17 cellular contexts compared by ENCODE assay signal in the genomic region with DNA sequence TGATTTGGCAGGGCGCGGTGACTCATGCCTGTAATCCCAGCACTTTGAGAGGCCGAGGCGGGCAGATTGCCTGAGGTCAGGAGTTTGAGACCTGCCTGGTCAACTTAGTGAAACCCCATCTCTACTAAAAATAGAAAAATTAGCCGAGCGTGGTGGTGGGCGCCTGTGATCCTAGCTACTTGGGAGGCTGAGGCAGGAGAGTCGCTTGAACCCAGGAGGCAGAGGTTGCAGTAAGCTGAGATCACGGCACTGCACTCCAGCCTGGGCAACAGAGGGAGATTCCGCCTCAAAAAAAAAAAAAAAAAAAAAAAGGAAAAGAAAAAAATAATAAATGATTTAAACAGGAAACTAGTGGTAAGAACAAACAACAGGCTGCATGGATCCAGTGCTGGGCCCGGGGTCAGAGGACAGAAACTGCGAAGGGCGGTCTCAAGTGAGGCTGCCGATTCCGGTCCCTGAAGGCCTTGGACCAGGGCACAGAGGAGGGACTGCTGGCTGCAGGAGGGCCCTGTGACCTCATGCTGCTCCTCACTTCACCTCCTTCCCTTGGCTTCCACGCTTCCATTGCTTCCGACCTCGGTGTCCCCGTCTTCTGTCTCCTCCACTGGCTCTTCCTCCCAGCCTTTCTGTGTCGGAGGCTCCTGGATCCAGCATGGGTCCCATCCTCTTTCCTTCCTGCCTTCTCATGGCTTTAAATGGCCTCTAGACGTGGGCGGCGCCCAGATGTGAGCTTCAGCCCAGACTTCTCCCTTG. TPM values are rescaled to one million over a fixed set of nuclear protein-coding genes. Genes with fewer than 3 reads are reported as not detected.
DNase-seq lines count a peak whose midpoint lies in the region; ATAC-seq and TF ChIP-seq lines count a peak whose summit lies in the region.
"Had no signal": no experiment of that assay in that cellular context is flagged by ENCODE, and none has a peak within 500 bp of the region (broad histone marks: within the 10 kb centered on the region; RNA-seq: fewer than 3 reads in every experiment).

No MANE protein-coding gene starts in this region.

- ATAC-seq in IMR-90 (ENCODE audit: low read depth) (no peak), HG02973 (IDR thresholded peaks at IDR 0.05; ENCODE audit: unreplicated experiment) (no peak)
- no peak for ATAC-seq in central memory CD8-positive, alpha-beta T cell (replicated peaks; ENCODE audit: extremely low read depth, poor library complexity, severe bottlenecking)
- no peak for ATAC-seq in natural killer cell treated with Interleukin-12 subunit alpha and Interleukin-12 subunit beta and Interleukin-15 and Interleukin-18, amount 100 ng/mL, for 72 hours
- ATAC-seq: pancreas had no signal

- no peaks in the 10 kb centered on the region for H3K9me3 Mint-ChIP-seq in CD8-positive, alpha-beta memory T cell
- H3K9me3 Mint-ChIP-seq in central memory CD8-positive, alpha-beta T cell = no peaks in the 10 kb centered on the region
- H3K9me3 Mint-ChIP-seq in natural killer cell treated with Interleukin-12 subunit alpha and Interleukin-12 subunit beta and Interleukin-15 and Interleukin-18, amount 100 ng/mL, for 72 hours = no peaks in the 10 kb centered on the region

- H3K36me3 ChIP-seq in CD8-positive, alpha-beta memory T cell (ENCODE audit: insufficient read depth, low read length) = no peaks in the 10 kb centered on the region
- no peaks in the 10 kb centered on the region for H3K36me3 ChIP-seq in IMR-90 (ENCODE audit: control insufficient read depth, insufficient read depth, low read length)
- H3K36me3 ChIP-seq in adrenal gland (replicated peaks in 1 of 2) = no peaks in the 10 kb centered on the region
- H3K36me3 ChIP-seq: ascending aorta, BE2C, esophagus squamous epithelium, heart right ventricle, pancreas, thyroid gland had no signal

- H3K4me2 ChIP-seq in IMR-90 (ENCODE audit: low read depth, low read length) = no peak overlapping the region

- POLR2A ChIA-PET in CD8-positive, alpha-beta memory T cell (lab: Charles Lee) = no interaction called here
- POLR2A ChIA-PET in IMR-90 (lab: Charles Lee; ENCODE audit: unreplicated experiment) = interaction anchor here (0.6 kb wide), 1 partner anchor 434 kb away, joined by 8 read pairs; no protein-coding TSS in a partner anchor

- in situ Hi-C loops in IMR-90 (cut with MboI; ENCODE audit: low sequenced_read_pairs) = no loop called here

- WGBS in IMR-90 (ENCODE audit: extremely low coverage in 2 of 2, insufficient read length in 1 of 2), 2 experiments = 97% methylated on average over 13 of the region's 23 CpGs; no CpG with 5 or more reads in 1 of the 2 experiments
- WGBS in adrenal gland, 4 donors = 84 to 91% (median 87%) methylated on average over 22 to 23 of the region's 23 CpGs

- no peak overlapping the region for H3K9ac ChIP-seq in IMR-90 (ENCODE audit: low read depth, low read length)

- no peak overlapping the region for H3K14ac ChIP-seq in IMR-90 (replicated peaks; ENCODE audit: low read depth, low read length)

- H3K27ac ChIP-seq in CD8-positive, alpha-beta memory T cell (ENCODE audit: low read depth, low read length) = no peak overlapping the region
- H3K27ac ChIP-seq in IMR-90 (ENCODE audit: insufficient read depth, low read length) = no peak overlapping the region
- H3K27ac ChIP-seq in adrenal gland = no peak overlapping the region
- H3K27ac ChIP-seq: ascending aorta, heart right ventricle, pancreas, thyroid gland had no signal

- no peak overlapping the region for H3K18ac ChIP-seq in IMR-90 (ENCODE audit: low read depth, low read length)

- H3K4ac ChIP-seq in IMR-90 (ENCODE audit: low read depth, low read length) = no peak overlapping the region

- H2BK120ac ChIP-seq in IMR-90 (ENCODE audit: low read depth, low read length) = no peak overlapping the region

- peak overlapping the region in 3 of 8 donors; percentile 17 to 38 (median 34) for H3K27ac Mint-ChIP-seq in CD8-positive, alpha-beta memory T cell
- H3K27ac Mint-ChIP-seq in central memory CD8-positive, alpha-beta T cell (ENCODE audit: low read depth) = no peak overlapping the region
- peak overlapping the region in 1 of 2 donors; percentile 3 for H3K27ac Mint-ChIP-seq in natural killer cell treated with Interleukin-12 subunit alpha and Interleukin-12 subunit beta and Interleukin-15 and Interleukin-18, amount 100 ng/mL, for 72 hours

- no peak overlapping the region for H3K4me3 ChIP-seq in CD8-positive, alpha-beta memory T cell (ENCODE audit: low read length)
- H3K4me3 ChIP-seq in IMR-90 (ENCODE audit: insufficient read depth, low read depth, low read length) = no peak overlapping the region
- H3K4me3 ChIP-seq in adrenal gland = no peak overlapping the region
- H3K4me3 ChIP-seq: ascending aorta, pancreas, thyroid gland had no signal

- H3K9me3 ChIP-seq in CD8-positive, alpha-beta memory T cell (ENCODE audit: low read length) = no peaks in the 10 kb centered on the region
- H3K9me3 ChIP-seq in IMR-90 (ENCODE audit: control insufficient read depth, insufficient read depth, low read length) (no peaks in the 10 kb centered on the region), adrenal gland (replicated peaks in 1 of 3) (no peaks in the 10 kb centered on the region)
- H3K9me3 ChIP-seq: ascending aorta, BE2C, esophagus squamous epithelium, heart right ventricle, pancreas, thyroid gland had no signal

- H2AFZ ChIP-seq in IMR-90 (replicated peaks; ENCODE audit: low read length, poor library complexity) = no peak overlapping the region

- peaks cover 9 to 15% (median 12%) of the 10 kb centered on the region in 3 donors for H3K4me1 Mint-ChIP-seq in CD8-positive, alpha-beta memory T cell
- H3K4me1 Mint-ChIP-seq in central memory CD8-positive, alpha-beta T cell = peaks cover 6% of the 10 kb centered on the region
- H3K4me1 Mint-ChIP-seq in natural killer cell treated with Interleukin-12 subunit alpha and Interleukin-12 subunit beta and Interleukin-15 and Interleukin-18, amount 100 ng/mL, for 72 hours (ENCODE audit: low read depth in 2 of 2) = peaks cover 13 to 16% of the 10 kb centered on the region in 2 donors

- no peak for DNase-seq in CD8-positive, alpha-beta memory T cell
- DNase-seq in IMR-90 = no peak
- no peak for DNase-seq in central memory CD8-positive, alpha-beta T cell (ENCODE audit: low spot score in 2 of 2)
- no peak for DNase-seq in natural killer cell treated with Interleukin-12 subunit alpha and Interleukin-12 subunit beta and Interleukin-15 and Interleukin-18, amount 100 ng/mL, for 72 hours (ENCODE audit: low spot score)
- DNase-seq in adrenal gland = no peak
- DNase-seq in NCI-H2081 (lab: John Stamatoyannopoulos, UW) = no peak
- DNase-seq: BE2C; esophagus squamous epithelium; heart right ventricle; midbrain; NCI-H146; pancreas; RPMI8226; stimulated activated CD4-positive, alpha-beta T cell treated with anti-CD3 and anti-CD28 coated beads, Interleukin-4, amount 100 ng/mL, for 24 hours; thyroid gland had no signal

- CTCF ChIA-PET in CD8-positive, alpha-beta memory T cell (lab: Charles Lee) = interaction anchor here (1.4 kb wide), 1 partner anchor 150 kb away, joined by 3 read pairs; no protein-coding TSS in a partner anchor
- CTCF ChIA-PET in IMR-90 (lab: Yijun Ruan, JAX) = no interaction called here

- dilution Hi-C loops in IMR-90 (cut with HindIII; ENCODE audit: low sequenced_read_pairs, unreplicated experiment) = no loop called here

- peaks cover 0 to 1% (median 0%) of the 10 kb centered on the region in 3 donors for H3K36me3 Mint-ChIP-seq in CD8-positive, alpha-beta memory T cell
- peaks cover 5% of the 10 kb centered on the region for H3K36me3 Mint-ChIP-seq in central memory CD8-positive, alpha-beta T cell (ENCODE audit: insufficient read depth)
- no peaks in the 10 kb centered on the region for H3K36me3 Mint-ChIP-seq in natural killer cell treated with Interleukin-12 subunit alpha and Interleukin-12 subunit beta and Interleukin-15 and Interleukin-18, amount 100 ng/mL, for 72 hours

- intact Hi-C loops in IMR-90 (cut with micrococcal nuclease) (loop anchor here (10.0 kb wide), 1 partner anchor 95 kb away; a partner anchor contains a TSS), adrenal gland (cut with DNase I) (no loop called here)

- no peak overlapping the region for H4K5ac ChIP-seq in IMR-90 (ENCODE audit: low read depth, low read length)

- TF ChIP-seq POLR2A in IMR-90 (IDR thresholded peaks at IDR 0.05; ENCODE audit: low read depth, low read length) = no peak
- no peak for TF ChIP-seq POLR2A in adrenal gland (IDR thresholded peaks at IDR 0.05)

- no peaks in the 10 kb centered on the region for H3K27me3 ChIP-seq in CD8-positive, alpha-beta memory T cell (ENCODE audit: insufficient read depth, low read length, poor library complexity, severe bottlenecking)
- H3K27me3 ChIP-seq in IMR-90 (ENCODE audit: control insufficient read depth, insufficient read depth, low read length) (peaks cover 20% of the 10 kb centered on the region), adrenal gland (no peaks in the 10 kb centered on the region)
- H3K27me3 ChIP-seq: ascending aorta, pancreas, thyroid gland had no signal

- BruUV-seq in IMR-90 (replicated peaks; lab: Mats Ljungman, UMichigan) = no TSS peak

- H3K4me3 Mint-ChIP-seq in CD8-positive, alpha-beta memory T cell = peak overlapping the region; percentile 64 to 90 (median 80)
- peak overlapping the region; percentile 86 for H3K4me3 Mint-ChIP-seq in central memory CD8-positive, alpha-beta T cell
- H3K4me3 Mint-ChIP-seq in natural killer cell treated with Interleukin-12 subunit alpha and Interleukin-12 subunit beta and Interleukin-15 and Interleukin-18, amount 100 ng/mL, for 72 hours = peak overlapping the region; percentile 81

- no peak overlapping the region for H3K56ac ChIP-seq in IMR-90 (ENCODE audit: extremely low read depth, insufficient read depth, low read length)

- peaks cover 5% of the 10 kb centered on the region for H3K4me1 ChIP-seq in CD8-positive, alpha-beta memory T cell (ENCODE audit: insufficient read depth, low read length)
- H3K4me1 ChIP-seq in IMR-90 (ENCODE audit: control insufficient read depth, insufficient read depth, low read length) (peaks cover 11% of the 10 kb centered on the region), adrenal gland (replicated peaks in 1 of 2) (peaks cover 0 to 21% of the 10 kb centered on the region in 2 donors)
- H3K4me1 ChIP-seq: BE2C, thyroid gland had no signal

- H2BK15ac ChIP-seq in IMR-90 (ENCODE audit: low read depth, low read length) = no peak overlapping the region

- H2BK20ac ChIP-seq in IMR-90 (ENCODE audit: low read depth, low read length) = no peak overlapping the region

- H4K20me1 ChIP-seq in IMR-90 (ENCODE audit: insufficient read depth, low read length) = no peaks in the 10 kb centered on the region

- no peak overlapping the region for H2BK5ac ChIP-seq in IMR-90 (ENCODE audit: low read depth, low read length, poor library complexity, severe bottlenecking)

- H3K9me1 ChIP-seq in IMR-90 (ENCODE audit: insufficient read depth, low read length) = 0 out of 2 replicates have a peak, but pooled peaks cover 2% of the 10 kb centered on the region

- 0 out of 2 replicates have a peak overlapping the region, but pooled peaks have one; percentile 1 for H2AK5ac ChIP-seq in IMR-90 (ENCODE audit: low read depth, low read length)

- no peak for TF ChIP-seq CTCF in IMR-90 (conservative IDR thresholded peaks at IDR 0.05; ENCODE audit: low read depth, low read length)
- no peak for TF ChIP-seq CTCF in adrenal gland (IDR thresholded peaks at IDR 0.05)

- H3K23ac ChIP-seq in IMR-90 (ENCODE audit: low read depth, low read length) = no peak overlapping the region

- no peak overlapping the region for H2AK9ac ChIP-seq in IMR-90 (replicated peaks; ENCODE audit: low read depth, low read length, poor library complexity)

- H3K27me3 Mint-ChIP-seq in CD8-positive, alpha-beta memory T cell = peaks cover 18 to 65% of the 10 kb centered on the region in 2 donors
- H3K27me3 Mint-ChIP-seq in central memory CD8-positive, alpha-beta T cell = peaks cover 79% of the 10 kb centered on the region
- peaks cover 38 to 64% of the 10 kb centered on the region in 2 donors for H3K27me3 Mint-ChIP-seq in natural killer cell treated with Interleukin-12 subunit alpha and Interleukin-12 subunit beta and Interleukin-15 and Interleukin-18, amount 100 ng/mL, for 72 hours

- no peak overlapping the region for H4K8ac ChIP-seq in IMR-90 (ENCODE audit: low read depth in 2 of 2, low read length in 2 of 2)

- TF ChIP-seq RAD21 in IMR-90 (IDR thresholded peaks at IDR 0.05; ENCODE audit: low read length) = no peak

- H3K79me1 ChIP-seq in IMR-90 (ENCODE audit: low read depth in 1 of 2, low read length in 2 of 2) = no peaks in the 10 kb centered on the region

- H4K91ac ChIP-seq in IMR-90 (ENCODE audit: insufficient read depth, low read depth, low read length) = no peak overlapping the region

RNA-seq across cellular contexts. Expression of a gene that starts 2.1 kb away (rescaled TPM):
- total RNA-seq in CD8-positive, alpha-beta memory T cell = under 1 TPM; 0.88 to 0.93 TPM
- 0.12 TPM for polyA plus RNA-seq in CD8-positive, alpha-beta memory T cell
- total RNA-seq in IMR-90 (2012; rRNA removed) (0.18 and 0.56 TPM in 2 replicates), adrenal gland (1 to 10 TPM in 5 of 8 donors, under 1 TPM in 2, not detected in 1; 0.57 to 2.6 (median 1.3) TPM)
- polyA plus RNA-seq in IMR-90 (2012; rRNA removed) (0.21 and 0.26 TPM in 2 replicates), adrenal gland (1 to 10 TPM in 2 of 3 donors, under 1 TPM in 1; 0.98 to 1.2 (median 1.1) TPM)
- polyA plus RNA-seq in IMR-90 (2012; cell fraction: cytosol; rRNA removed) = 0.03 and 0.04 TPM in 2 replicates
- 0.29 and 1.5 TPM in 2 replicates for polyA plus RNA-seq in IMR-90 (2012; cell fraction: nucleus; rRNA removed; ENCODE audit: low replicate concordance)
- 1 to 10 TPM; 1.1 to 1.4 TPM for total RNA-seq in natural killer cell treated with Interleukin-12 subunit alpha and Interleukin-12 subunit beta and Interleukin-15 and Interleukin-18, amount 100 ng/mL, for 72 hours
